8 cellular contexts compared by ENCODE assay signal in genomic region chr12:642633-643477, GRCh38. TPM values are rescaled to one million over a fixed set of nuclear protein-coding genes. Genes with fewer than 3 reads are reported as not detected.
DNase-seq lines count a peak whose midpoint lies in the region; ATAC-seq and TF ChIP-seq lines count a peak whose summit lies in the region.

No MANE protein-coding gene starts in this region.

- no peaks in the 10 kb centered on the region for H3K9me3 Mint-ChIP-seq in progenitor cell of endocrine pancreas (ENCODE audit: low read depth)

- no peaks in the 10 kb centered on the region for H3K36me3 ChIP-seq in left ventricle myocardium inferior
- H3K36me3 ChIP-seq in urinary bladder (ENCODE audit: insufficient read depth), result no peaks in the 10 kb centered on the region

- H3K4me1 Mint-ChIP-seq in progenitor cell of endocrine pancreas (ENCODE audit: low read depth), result peaks cover 31% of the 10 kb centered on the region

- 0 to 4% (median 1%) methylated on average over 57 to 95 of the region's 96 CpGs for WGBS in adipose tissue, 3 donors
- WGBS in urinary bladder, result under 1% methylated on average over 96 of the region's 96 CpGs

- DNase-seq in CMK (ENCODE audit: low read depth) (peak; percentile 87), HK-2 (ENCODE audit: unreplicated experiment) (peak; percentile 10), T follicular helper cell (ENCODE audit: low read depth) (peak; percentile 57), left ventricle myocardium inferior (peak; percentile 82), progenitor cell of endocrine pancreas (ENCODE audit: low spot score, unreplicated experiment) (peak; percentile 76)

- intact Hi-C loops in left ventricle myocardium inferior (cut with micrococcal nuclease), result loop anchor here (10.0 kb wide), 1 partner anchor 112 kb away; the partner anchor contains the start of gene WNK1

- H3K9me3 ChIP-seq in left ventricle myocardium inferior (replicated peaks), result no peaks in the 10 kb centered on the region

- H3K4me3 Mint-ChIP-seq in progenitor cell of endocrine pancreas (ENCODE audit: low read depth), result peak overlapping the region; percentile 79

- peak overlapping the region; percentile 97 for H3K27ac Mint-ChIP-seq in progenitor cell of endocrine pancreas

- H3K27me3 Mint-ChIP-seq in progenitor cell of endocrine pancreas, result no peaks in the 10 kb centered on the region

- TF ChIP-seq CTCF in left ventricle myocardium inferior (IDR thresholded peaks at IDR 0.05; ENCODE audit: borderline replicate concordance) (peak; percentile 54), progenitor cell of endocrine pancreas (IDR thresholded peaks at IDR 0.05; ENCODE audit: unreplicated experiment) (peak; percentile 74)

- H3K27ac ChIP-seq in adipose tissue (ENCODE audit: low read depth, low read length) (peak overlapping the region; percentile 97), left ventricle myocardium inferior (replicated peaks) (peak overlapping the region; percentile 100), urinary bladder (ENCODE audit: low read depth) (peak overlapping the region; percentile 97)

- H3K4me3 ChIP-seq in left ventricle myocardium inferior, result peak overlapping the region; percentile 79
- H3K4me3 ChIP-seq in urinary bladder (ENCODE audit: low read depth, low read length), result peak overlapping the region; percentile 67

- ATAC-seq in GM19397 (IDR thresholded peaks at IDR 0.05; ENCODE audit: unreplicated experiment), result peak; percentile 79

- no peaks in the 10 kb centered on the region for H3K36me3 Mint-ChIP-seq in progenitor cell of endocrine pancreas (ENCODE audit: insufficient read depth)

- H3K27me3 ChIP-seq in left ventricle myocardium inferior (ENCODE audit: low read depth), result no peaks in the 10 kb centered on the region

- H3K4me1 ChIP-seq in left ventricle myocardium inferior (peaks cover 63% of the 10 kb centered on the region), urinary bladder (ENCODE audit: insufficient read depth) (no peaks in the 10 kb centered on the region)

RNA-seq across cellular contexts. Expression of gene NINJ2, which starts 20.4 kb away (rescaled TPM):
- 10 to 100 TPM in 2 of 3 donors, 1 to 10 TPM in 1; 1.4 to 30.5 (median 19.5) TPM for polyA plus RNA-seq in adipose tissue
- 4.6 TPM for total RNA-seq in left ventricle myocardium inferior
- 3.0 and 4.0 TPM in 2 replicates for total RNA-seq in progenitor cell of endocrine pancreas
- 1.7 TPM for total RNA-seq in urinary bladder
- polyA plus RNA-seq in urinary bladder, result 6.9 TPM

Comparison
In these comparisons a context has a peak if more than half of its experiments do, and no peak if none do; other contexts are left out.
1. Peak in every context shown above with its lines: DNase-seq, ATAC-seq, H3K4me3 ChIP-seq and H3K27ac ChIP-seq.
2. DNase-seq: peak in every context shown above with its lines; median percentile 87 in CMK; 82 in left ventricle myocardium inferior; 76 in progenitor cell of endocrine pancreas; 57 in T follicular helper cell; 10 in HK-2.